ENCODE assay signal across 1 cellular context in the genomic region with DNA sequence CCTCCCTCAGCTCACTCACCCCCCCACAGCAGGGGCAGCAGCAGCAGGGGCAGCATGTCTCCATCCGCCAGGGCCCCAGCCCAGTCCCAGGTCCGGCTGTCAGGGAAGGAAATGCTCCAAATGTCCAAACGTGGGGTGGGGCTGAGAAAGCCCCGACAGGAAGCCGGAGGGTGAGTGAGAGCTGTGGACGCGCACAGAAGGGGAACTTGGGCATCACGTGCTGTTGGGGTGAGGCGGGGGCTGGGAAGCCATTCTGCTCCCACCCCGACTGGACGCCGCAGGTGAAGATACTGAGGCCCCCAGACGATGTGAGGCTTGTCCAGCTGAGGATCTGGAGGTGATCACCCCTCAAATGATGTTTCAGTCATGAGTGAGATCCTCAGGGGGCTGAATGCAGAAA.
TF ChIP-seq lines count a peak whose summit lies in the region.

A gene with protein sequence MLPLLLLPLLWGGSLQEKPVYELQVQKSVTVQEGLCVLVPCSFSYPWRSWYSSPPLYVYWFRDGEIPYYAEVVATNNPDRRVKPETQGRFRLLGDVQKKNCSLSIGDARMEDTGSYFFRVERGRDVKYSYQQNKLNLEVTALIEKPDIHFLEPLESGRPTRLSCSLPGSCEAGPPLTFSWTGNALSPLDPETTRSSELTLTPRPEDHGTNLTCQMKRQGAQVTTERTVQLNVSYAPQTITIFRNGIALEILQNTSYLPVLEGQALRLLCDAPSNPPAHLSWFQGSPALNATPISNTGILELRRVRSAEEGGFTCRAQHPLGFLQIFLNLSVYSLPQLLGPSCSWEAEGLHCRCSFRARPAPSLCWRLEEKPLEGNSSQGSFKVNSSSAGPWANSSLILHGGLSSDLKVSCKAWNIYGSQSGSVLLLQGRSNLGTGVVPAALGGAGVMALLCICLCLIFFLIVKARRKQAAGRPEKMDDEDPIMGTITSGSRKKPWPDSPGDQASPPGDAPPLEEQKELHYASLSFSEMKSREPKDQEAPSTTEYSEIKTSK (minus strand): TSS at position 122 of the 400 bp plus-strand sequence. CDS start 66 bp downstream, at position 56.

TF ChIP-seq in K562, 482 proteins besides CTCF, POLR2A, EP300 and RAD21:
- TF ChIP-seq BHLHE40 (IDR thresholded peaks at IDR 0.05; ENCODE audit: low read length): 0 out of 2 replicates have a peak, but pooled peaks have one; percentile 29
TF ChIP-seq in K562: peak in this region for 1; not testable (repeated sequence) for 481.
